Comparison of ENCODE assay signal across 12 cellular contexts in genomic region chr4:152676052-152676854, GRCh38. TPM values are rescaled to one million over a fixed set of nuclear protein-coding genes. Genes with fewer than 3 reads are reported as not detected.
DNase-seq lines count a peak whose midpoint lies in the region; ATAC-seq, FAIRE-seq and TF ChIP-seq lines count a peak whose summit lies in the region.
"Had no signal": no experiment of that assay in that cellular context is flagged by ENCODE, and none has a peak within 500 bp of the region (broad histone marks: within the 10 kb centered on the region; RNA-seq: fewer than 3 reads in every experiment).

No MANE protein-coding gene starts in this region.

- H2BK120ac ChIP-seq in H1 (replicated peaks; ENCODE audit: low read depth, low read length): no peak overlapping the region

- H2BK20ac ChIP-seq in H1 (ENCODE audit: low read length): 0 out of 2 replicates have a peak overlapping the region, but pooled peaks have one; percentile 21

- no peak for TF ChIP-seq EP300 in H1 (IDR thresholded peaks at IDR 0.05; ENCODE audit: borderline replicate concordance in 1 of 2, low read depth in 2 of 2, low read length in 2 of 2)
- TF ChIP-seq EP300 in esophagus muscularis mucosa (IDR thresholded peaks at IDR 0.05): no peak

- H3K36me3 ChIP-seq in DOHH2 (ENCODE audit: control insufficient read depth, low read length) (no peaks in the 10 kb centered on the region), H1 (ENCODE audit: control insufficient read depth in 2 of 4, insufficient read depth in 4 of 4, low read length in 3 of 4) (no peaks in the 10 kb centered on the region), esophagus muscularis mucosa (no peaks in the 10 kb centered on the region)

- no peaks in the 10 kb centered on the region for H3F3A ChIP-seq in DOHH2 (ENCODE audit: control insufficient read depth, insufficient read depth)

- no peak overlapping the region for H2BK5ac ChIP-seq in H1 (ENCODE audit: low read depth, low read length)

- H3K4me1 ChIP-seq in DOHH2 (ENCODE audit: control insufficient read depth, low read length) (peaks cover 47% of the 10 kb centered on the region), H1 (replicated peaks in 1 of 4; ENCODE audit: control insufficient read depth in 3 of 4, insufficient read depth in 4 of 4, low read length in 3 of 4) (peaks cover 0 to 11% (median 7%) of the 10 kb centered on the region in 4 experiments; a peak in 4 of 7 replicates), esophagus muscularis mucosa (peaks cover 4 to 17% (median 9%) of the 10 kb centered on the region in 4 donors)

- H3K4me2 ChIP-seq in DOHH2 (ENCODE audit: low read length) (peak overlapping the region; percentile 39), H1 (ENCODE audit: insufficient read depth in 1 of 2, low read depth in 2 of 2, low read length in 2 of 2) (no peak overlapping the region)

- POLR2A ChIA-PET in H1 (lab: Charles Lee; ENCODE audit: partially characterized antibody): no interaction called here

- no peaks in the 10 kb centered on the region for H4K20me1 ChIP-seq in DOHH2 (ENCODE audit: control insufficient read depth, insufficient read depth, low read depth, low read length)
- no peaks in the 10 kb centered on the region for H4K20me1 ChIP-seq in H1 (replicated peaks in 1 of 2; ENCODE audit: control insufficient read depth in 1 of 2, insufficient read depth in 2 of 2, low read length in 2 of 2)

- TF ChIP-seq POLR2A in H1 (IDR thresholded peaks at IDR 0.05; ENCODE audit: control extremely low read depth in 1 of 2, low read depth in 2 of 2, low read length in 2 of 2): no peak
- no peak for TF ChIP-seq POLR2A in esophagus muscularis mucosa (IDR thresholded peaks at IDR 0.05; ENCODE audit: low read depth)

- H3K56ac ChIP-seq in H1 (replicated peaks; ENCODE audit: insufficient read length, low read depth, low read length): no peak overlapping the region

- no peak overlapping the region for H3K4ac ChIP-seq in H1 (replicated peaks; ENCODE audit: insufficient read length, low read depth, low read length)

- H3K27me3 ChIP-seq in DOHH2 (ENCODE audit: control insufficient read depth, low read length): peaks cover 9% of the 10 kb centered on the region; the same call in 1 of the 2 replicates
- H3K27me3 ChIP-seq in H1 (replicated peaks in 1 of 4; ENCODE audit: control insufficient read depth in 3 of 4, extremely low read depth in 1 of 4, insufficient read depth in 3 of 4, low read length in 3 of 4): peaks cover 0 to 4% (median 2%) of the 10 kb centered on the region in 4 experiments; a peak in 2 of 7 replicates
- H3K27me3 ChIP-seq in esophagus muscularis mucosa: peaks cover 0 to 10% (median 0%) of the 10 kb centered on the region in 4 donors

- CTCF ChIA-PET in H1 (lab: Charles Lee; ENCODE audit: partially characterized antibody): interaction anchor here (0.7 to 1.8 kb wide), 12 partner anchors 8 to 221 kb away, joined by 3 to 8 read pairs (median 4); no protein-coding TSS in a partner anchor

- TF ChIP-seq CTCF in DOHH2 (IDR thresholded peaks at IDR 0.05; ENCODE audit: low read depth, low read length, poor library complexity, severe bottlenecking) (no peak), H1 (IDR thresholded peaks at IDR 0.05; ENCODE audit: control extremely low read depth in 1 of 3, insufficient read depth in 1 of 3, low read depth in 1 of 3, low read length in 3 of 3) (no peak), foreskin fibroblast (IDR thresholded peaks at IDR 0.05; ENCODE audit: low read depth, low read length) (no peak), esophagus muscularis mucosa (IDR thresholded peaks at IDR 0.05) (no peak)

- no peak for FAIRE-seq in H1 (lab: Jason Lieb, UNC)

- peak overlapping the region; percentile 42; the same call in 1 of the 2 replicates for H2BK12ac ChIP-seq in H1 (ENCODE audit: low read depth, low read length)

- H4K5ac ChIP-seq in H1 (ENCODE audit: insufficient read length, low read depth, low read length): no peak overlapping the region

- no peak for TF ChIP-seq RAD21 in H1 (IDR thresholded peaks at IDR 0.05 in 1 of 2, conservative IDR thresholded peaks at IDR 0.05 in 1 of 2; ENCODE audit: low read depth in 2 of 2, low read length in 2 of 2)

- ATAC-seq in GM19043 (IDR thresholded peaks at IDR 0.05; ENCODE audit: low read depth, unreplicated experiment) (peak; percentile 39), HG02884 (IDR thresholded peaks at IDR 0.05; ENCODE audit: unreplicated experiment) (peak; percentile 37)

- no peaks in the 10 kb centered on the region for H3K9me2 ChIP-seq in DOHH2 (replicated peaks; ENCODE audit: control insufficient read depth, low read length)

- no peak overlapping the region for H3K18ac ChIP-seq in H1 (ENCODE audit: extremely low read depth, low read length)

- 0 out of 2 replicates have a peak overlapping the region, but pooled peaks have one; percentile 73 for H2BK15ac ChIP-seq in H1 (ENCODE audit: low read length)

- DNase-seq in H1 (ENCODE audit: low read depth in 1 of 2, low spot score in 2 of 2) (no peak), foreskin fibroblast (no peak), DMS 273 treated with DMSO at 0.1 percent for 48 hours (lab: John Stamatoyannopoulos, UW) (no peak), esophagus muscularis mucosa (ENCODE audit: extremely low spot score) (no peak)
- no peak for DNase-seq in stimulated activated CD4-positive, alpha-beta T cell treated with anti-CD3 and anti-CD28 coated beads, Interleukin-1b, Interleukin-23, amount 100 ng/mL, for 48 hours
- DNase-seq: activated T-cell treated with anti-CD3 and anti-CD28 coated beads, Interleukin-2, amount 50 U/mL, for 24 hours; MV-4-11; NCI-H510A; SHP77 treated with DMSO at 0.1 percent for 48 hours had no signal

- intact Hi-C loops in esophagus muscularis mucosa (cut with DNase I): no loop called here

- H3K23me2 ChIP-seq in H1 (ENCODE audit: low read depth, low read length): peaks cover 4% of the 10 kb centered on the region; the same call in 1 of the 2 replicates

- H2AK5ac ChIP-seq in H1 (ENCODE audit: low read depth, low read length): no peak overlapping the region

- no peak overlapping the region for H3K14ac ChIP-seq in H1 (ENCODE audit: insufficient read length)

- H4K8ac ChIP-seq in H1 (ENCODE audit: extremely low read depth, insufficient read depth, low read length): no peak overlapping the region

- no peaks in the 10 kb centered on the region for H3K79me1 ChIP-seq in H1 (ENCODE audit: low read depth, low read length)

- no peak overlapping the region for H4K91ac ChIP-seq in H1 (replicated peaks; ENCODE audit: insufficient read length, low read length)

- H2AFZ ChIP-seq in H1 (ENCODE audit: low read length): no peak overlapping the region

- no peak overlapping the region for H3K9ac ChIP-seq in H1 (replicated peaks in 1 of 4; ENCODE audit: extremely low read depth in 1 of 4, low read depth in 3 of 4, low read length in 3 of 4)

- H3K27ac ChIP-seq in DOHH2 (ENCODE audit: low read depth, low read length) (no peak overlapping the region), H1 (ENCODE audit: low read depth, low read length) (no peak overlapping the region), esophagus muscularis mucosa (replicated peaks in 1 of 4) (no peak overlapping the region)

- H3K9me3 ChIP-seq in DOHH2 (ENCODE audit: control insufficient read depth, insufficient read depth, low read length): no peaks in the 10 kb centered on the region
- no peaks in the 10 kb centered on the region for H3K9me3 ChIP-seq in H1 (ENCODE audit: insufficient read depth in 2 of 2, low read depth in 1 of 2, low read length in 1 of 2)
- no peaks in the 10 kb centered on the region for H3K9me3 ChIP-seq in esophagus muscularis mucosa

- 85% methylated on average over 3 of the region's 3 CpGs; no CpG with 5 or more reads in 1 of the 2 experiments for WGBS in H1 (ENCODE audit: extremely low coverage in 1 of 2, insufficient coverage in 1 of 2, insufficient read length in 1 of 2, insufficient replicate concordance in 2 of 2, low coverage in 1 of 2, low lambda C conversion rate in 2 of 2, missing lambda C conversion rate in 1 of 2), 2 experiments
- WGBS in esophagus muscularis mucosa: 58% methylated on average over 3 of the region's 3 CpGs

- no peaks in the 10 kb centered on the region for H3K79me2 ChIP-seq in DOHH2 (ENCODE audit: control insufficient read depth, low read length)
- H3K79me2 ChIP-seq in H1 (ENCODE audit: control insufficient read depth in 1 of 2, insufficient read depth in 2 of 2, low read length in 2 of 2): no peaks in the 10 kb centered on the region

- no peak overlapping the region for H3K23ac ChIP-seq in H1 (ENCODE audit: insufficient read length)

- 0 out of 2 replicates have a peak overlapping the region, but pooled peaks have one; percentile 7 for H3K4me3 ChIP-seq in DOHH2 (ENCODE audit: low read length)
- no peak overlapping the region for H3K4me3 ChIP-seq in H1 (ENCODE audit: extremely low read depth in 1 of 4, insufficient read depth in 2 of 4, low read depth in 3 of 4, low read length in 4 of 4)
- H3K4me3 ChIP-seq in foreskin fibroblast (ENCODE audit: low read depth in 1 of 2, low read length in 2 of 2): no peak overlapping the region
- H3K4me3 ChIP-seq in esophagus muscularis mucosa: no peak overlapping the region

TF ChIP-seq in H1, 55 proteins besides CTCF, POLR2A, EP300 and RAD21 (continues in another document):
- TF ChIP-seq KDM1A (IDR thresholded peaks at IDR 0.05; ENCODE audit: borderline replicate concordance, low read length): peak; percentile 74

RNA-seq across cellular contexts. Expression of gene TMEM154, which starts 3.5 kb away (rescaled TPM):
- 1.2 and 1.5 TPM in 2 replicates for total RNA-seq in H1 (2021; fragmentation: NEBNext Ultra II Directional; extraction: Animal tissue kit (Norgen Biotek cat#: 25700))
- 0.22 and 0.33 TPM in 2 replicates for polyA plus RNA-seq in H1 (2011; rRNA removed)
- 0.27 TPM for polyA plus RNA-seq in H1 (2011; cell fraction: cytosol; rRNA removed)
- 0.31 TPM for polyA plus RNA-seq in H1 (2011; cell fraction: nucleus; rRNA removed)
- 0.18 to 0.99 TPM (median 0.69 TPM) in 4 replicates for polyA plus RNA-seq in H1 (2012, experiment 1 of 2)
- polyA plus RNA-seq in H1 (2012, experiment 2 of 2): 0.03 TPM
- polyA plus RNA-seq in H1 (2013, experiment 1 of 2): 1.1 TPM
- 1.9 TPM for polyA plus RNA-seq in H1 (2013, experiment 2 of 2)
- 0.85 and 1.0 TPM in 2 replicates for polyA minus RNA-seq in H1 (2011; rRNA and poly(A)+ RNA removed)
- polyA minus RNA-seq in H1 (2011; cell fraction: cytosol; rRNA and poly(A)+ RNA removed): not detected
- polyA minus RNA-seq in H1 (2011; cell fraction: nucleus; rRNA and poly(A)+ RNA removed): 1.9 TPM
- 1 to 10 TPM; 1.1 to 2.9 (median 2.3) TPM for total RNA-seq in esophagus muscularis mucosa
